Comparison of ENCODE assay signal across 8 cellular contexts in the genomic region with DNA sequence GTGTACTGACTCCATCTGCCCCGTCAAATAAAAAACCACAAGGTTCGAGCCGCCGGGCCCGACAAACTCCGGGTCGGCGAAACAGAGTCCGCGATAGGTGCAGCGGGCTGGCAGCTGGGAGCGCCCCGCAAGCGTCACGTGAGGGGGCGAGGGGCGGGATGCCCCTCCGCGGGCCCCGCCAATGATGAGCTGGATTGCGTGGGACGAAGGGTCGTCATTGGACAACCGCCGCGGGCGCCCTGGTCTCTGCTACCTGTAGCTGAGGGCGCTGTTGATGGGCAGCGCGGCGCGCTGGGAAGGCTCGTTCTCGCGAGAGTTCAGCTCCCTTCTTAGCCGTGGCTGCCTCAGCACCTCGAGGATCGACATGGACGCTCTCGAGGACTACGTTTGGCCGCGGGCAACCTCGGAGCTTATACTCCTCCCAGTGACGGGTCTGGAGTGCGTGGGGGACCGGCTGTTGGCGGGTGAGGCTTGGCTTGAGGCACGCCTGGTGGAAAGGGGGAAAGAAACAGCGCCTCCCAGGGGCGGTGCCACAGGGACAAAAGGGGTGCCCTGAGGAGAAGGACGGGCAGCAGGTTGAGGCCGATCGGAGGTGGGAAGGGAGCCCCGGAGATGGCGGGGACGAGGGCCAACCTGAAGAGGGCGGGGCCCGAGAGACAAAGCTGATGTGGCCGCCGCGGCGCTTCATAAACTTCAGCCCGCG. TPM values are rescaled to one million over a fixed set of nuclear protein-coding genes. Genes with fewer than 3 reads are reported as not detected.
A peak's percentile ranks its signal among the peaks of the same experiment; 100 is the strongest.
DNase-seq lines count a peak whose midpoint lies in the region; ATAC-seq and TF ChIP-seq lines count a peak whose summit lies in the region.

A gene with protein sequence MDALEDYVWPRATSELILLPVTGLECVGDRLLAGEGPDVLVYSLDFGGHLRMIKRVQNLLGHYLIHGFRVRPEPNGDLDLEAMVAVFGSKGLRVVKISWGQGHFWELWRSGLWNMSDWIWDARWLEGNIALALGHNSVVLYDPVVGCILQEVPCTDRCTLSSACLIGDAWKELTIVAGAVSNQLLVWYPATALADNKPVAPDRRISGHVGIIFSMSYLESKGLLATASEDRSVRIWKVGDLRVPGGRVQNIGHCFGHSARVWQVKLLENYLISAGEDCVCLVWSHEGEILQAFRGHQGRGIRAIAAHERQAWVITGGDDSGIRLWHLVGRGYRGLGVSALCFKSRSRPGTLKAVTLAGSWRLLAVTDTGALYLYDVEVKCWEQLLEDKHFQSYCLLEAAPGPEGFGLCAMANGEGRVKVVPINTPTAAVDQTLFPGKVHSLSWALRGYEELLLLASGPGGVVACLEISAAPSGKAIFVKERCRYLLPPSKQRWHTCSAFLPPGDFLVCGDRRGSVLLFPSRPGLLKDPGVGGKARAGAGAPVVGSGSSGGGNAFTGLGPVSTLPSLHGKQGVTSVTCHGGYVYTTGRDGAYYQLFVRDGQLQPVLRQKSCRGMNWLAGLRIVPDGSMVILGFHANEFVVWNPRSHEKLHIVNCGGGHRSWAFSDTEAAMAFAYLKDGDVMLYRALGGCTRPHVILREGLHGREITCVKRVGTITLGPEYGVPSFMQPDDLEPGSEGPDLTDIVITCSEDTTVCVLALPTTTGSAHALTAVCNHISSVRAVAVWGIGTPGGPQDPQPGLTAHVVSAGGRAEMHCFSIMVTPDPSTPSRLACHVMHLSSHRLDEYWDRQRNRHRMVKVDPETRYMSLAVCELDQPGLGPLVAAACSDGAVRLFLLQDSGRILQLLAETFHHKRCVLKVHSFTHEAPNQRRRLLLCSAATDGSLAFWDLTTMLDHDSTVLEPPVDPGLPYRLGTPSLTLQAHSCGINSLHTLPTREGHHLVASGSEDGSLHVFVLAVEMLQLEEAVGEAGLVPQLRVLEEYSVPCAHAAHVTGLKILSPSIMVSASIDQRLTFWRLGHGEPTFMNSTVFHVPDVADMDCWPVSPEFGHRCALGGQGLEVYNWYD (plus strand): TSS at position 324 of the 703 bp plus-strand sequence. CDS start 41 bp downstream, at position 365.

- no peaks in the 10 kb centered on the region for H3K9me3 Mint-ChIP-seq in T-helper 1 cell treated with Interleukin-12 subunit alpha and Interleukin-12 subunit beta and Interleukin-4 antibody, amounts not matched to agents 30 μg/mL and 1 μg/mL, for 36 hours

- H3K27me3 Mint-ChIP-seq in T-helper 1 cell treated with Interleukin-12 subunit alpha and Interleukin-12 subunit beta and Interleukin-4 antibody, amounts not matched to agents 30 μg/mL and 1 μg/mL, for 36 hours (ENCODE audit: low read depth): no peaks in the 10 kb centered on the region

- WGBS in prostate gland: under 1% methylated on average over 63 of the region's 65 CpGs
- under 1% methylated on average over 65 of the region's 65 CpGs for WGBS in urinary bladder

- ATAC-seq in HG02885 (IDR thresholded peaks at IDR 0.05; ENCODE audit: poor library complexity, unreplicated experiment) (peak; percentile 86), left ventricle myocardium superior (peak; percentile 91)

- peaks cover 21% of the 10 kb centered on the region for H3K4me1 Mint-ChIP-seq in T-helper 1 cell treated with Interleukin-12 subunit alpha and Interleukin-12 subunit beta and Interleukin-4 antibody, amounts not matched to agents 30 μg/mL and 1 μg/mL, for 36 hours (ENCODE audit: low read depth)

- TF ChIP-seq POLR2A in GM15510 (IDR thresholded peaks at IDR 0.05; ENCODE audit: borderline replicate concordance, extremely low read depth, insufficient read length) (peak; percentile 89), prostate gland (IDR thresholded peaks at IDR 0.05) (peak; percentile 75)

- H3K36me3 Mint-ChIP-seq in T-helper 1 cell treated with Interleukin-12 subunit alpha and Interleukin-12 subunit beta and Interleukin-4 antibody, amounts not matched to agents 30 μg/mL and 1 μg/mL, for 36 hours (ENCODE audit: low read depth): peaks cover 13% of the 10 kb centered on the region

- no peaks in the 10 kb centered on the region for H3K27me3 ChIP-seq in prostate gland (replicated peaks; ENCODE audit: insufficient read depth)

- H3K9me3 ChIP-seq in prostate gland: no peaks in the 10 kb centered on the region

- H3K27ac ChIP-seq in prostate gland: peak within 1 kb of the TSS; percentile 93 to 97
- H3K27ac ChIP-seq in urinary bladder (ENCODE audit: low read depth): peak within 1 kb of the TSS; percentile 91

- H3K36me3 ChIP-seq in prostate gland (no peaks in the 10 kb centered on the region), urinary bladder (ENCODE audit: insufficient read depth) (no peaks in the 10 kb centered on the region)

- H3K4me1 ChIP-seq in prostate gland (replicated peaks) (peaks cover 13% of the 10 kb centered on the region), urinary bladder (ENCODE audit: insufficient read depth) (no peaks in the 10 kb centered on the region)

- peak within 1 kb of the TSS; percentile 55 to 67 for H3K4me3 ChIP-seq in prostate gland
- H3K4me3 ChIP-seq in urinary bladder (ENCODE audit: low read depth, low read length): peak within 1 kb of the TSS; percentile 51

- peak within 1 kb of the TSS; percentile 99 for H3K27ac Mint-ChIP-seq in T-helper 1 cell treated with Interleukin-12 subunit alpha and Interleukin-12 subunit beta and Interleukin-4 antibody, amounts not matched to agents 30 μg/mL and 1 μg/mL, for 36 hours

- H3K4me3 Mint-ChIP-seq in T-helper 1 cell treated with Interleukin-12 subunit alpha and Interleukin-12 subunit beta and Interleukin-4 antibody, amounts not matched to agents 30 μg/mL and 1 μg/mL, for 36 hours: peak within 1 kb of the TSS; percentile 99

- DNase-seq in NCI-H1694 (lab: John Stamatoyannopoulos, UW): peak; percentile 74
- DNase-seq in amygdala (lab: John Stamatoyannopoulos, UW): peak; percentile 70 to 98 (median 92)
- peak; percentile 99 for DNase-seq in left ventricle myocardium superior
- peak; percentile 98 for DNase-seq in prostate gland (ENCODE audit: low spot score)

- peak; percentile 37 to 73 (median 56) for TF ChIP-seq CTCF in prostate gland (IDR thresholded peaks at IDR 0.05)

- intact Hi-C loops in left ventricle myocardium superior (cut with micrococcal nuclease): no loop called here
- intact Hi-C loops in prostate gland (cut with DNase I): loop anchor here (2.0 to 10.0 kb wide), 3 partner anchors 16 to 408 kb away; a partner anchor contains a TSS

RNA-seq across cellular contexts. Expression of the gene that starts here (rescaled TPM):
- total RNA-seq in left ventricle myocardium superior (86.9 TPM), prostate gland (100 to 1,000 TPM; 128 to 223 TPM), urinary bladder (66.2 TPM)
- polyA plus RNA-seq in urinary bladder: 132 TPM

Comparison
In these comparisons a context has a peak if more than half of its experiments do, and no peak if none do; other contexts are left out.
1. Peak in every context shown above with its lines: DNase-seq, ATAC-seq, H3K4me3 ChIP-seq and H3K27ac ChIP-seq.